In genomic region chr22:27796829-27797792, GRCh38 we compare ENCODE assay signal across 19 cellular contexts. TPM values are rescaled to one million over a fixed set of nuclear protein-coding genes. Genes with fewer than 3 reads are reported as not detected.
DNase-seq lines count a peak whose midpoint lies in the region; ATAC-seq and TF ChIP-seq lines count a peak whose summit lies in the region.
"Had no signal": no experiment of that assay in that cellular context is flagged by ENCODE, and none has a peak within 500 bp of the region (broad histone marks: within the 10 kb centered on the region; RNA-seq: fewer than 3 reads in every experiment).

No MANE protein-coding gene starts in this region.

- peak overlapping the region; percentile 92 to 96 for H3K27ac ChIP-seq in ascending aorta
- peak overlapping the region; percentile 78 to 95 for H3K27ac ChIP-seq in thoracic aorta
- H3K27ac ChIP-seq: BLaER1 treated with 17β-estradiol and CSF1 and Interleukin-3, amounts not matched to agents 10 nM and 100 nM; colonic mucosa had no signal

- H3K4me3 Mint-ChIP-seq in mesothelial cell of epicardium = peak overlapping the region; percentile 62
- H3K4me3 Mint-ChIP-seq: HFFc6; immature natural killer cell; T-helper 2 cell treated with Interferon-gamma antibody and Interleukin-4, amounts not matched to agents 5 μg/mL and 100 μg/mL, for 36 hours had no signal

- no peak for DNase-seq in ascending aorta (ENCODE audit: low spot score in 2 of 2)
- no peak for DNase-seq in epithelial cell of esophagus (ENCODE audit: low read depth)
- DNase-seq in mesothelial cell of epicardium (ENCODE audit: low spot score in 2 of 2, unreplicated experiment in 2 of 2) = no peak
- DNase-seq in thoracic aorta (ENCODE audit: low spot score) = no peak
- no peak for DNase-seq in C1 segment of cervical spinal cord (lab: John Stamatoyannopoulos, UW)
- DNase-seq in T-helper 1 cell = no peak
- DNase-seq: activated CD8-positive, alpha-beta memory T cell treated with anti-CD3 and anti-CD28 coated beads, Interleukin-2, amount 50 U/mL, for 48 hours; activated naive CD4-positive, alpha-beta T cell treated with anti-CD3 and anti-CD28 coated beads, Interleukin-2, amount 50 U/mL, for 16 hours; colonic mucosa; DND-41; HFFc6; immature natural killer cell; NCI-H2029; NCI-H774 had no signal

- H3K27me3 ChIP-seq in ascending aorta (no peaks in the 10 kb centered on the region), thoracic aorta (replicated peaks; ENCODE audit: insufficient read depth) (no peaks in the 10 kb centered on the region)

- H3K4me1 ChIP-seq in ascending aorta (peaks cover 2 to 34% of the 10 kb centered on the region in 2 donors), thoracic aorta (ENCODE audit: control insufficient read depth in 1 of 2, low read depth in 2 of 2) (peaks cover 4 to 54% of the 10 kb centered on the region in 2 donors)

- TF ChIP-seq CTCF in ascending aorta (IDR thresholded peaks at IDR 0.05) (no peak), epithelial cell of esophagus (IDR thresholded peaks at IDR 0.05; ENCODE audit: insufficient read depth, low read depth, low read length, missing control alignments) (no peak), mesothelial cell of epicardium (IDR thresholded peaks at IDR 0.05; ENCODE audit: unreplicated experiment) (no peak), thoracic aorta (IDR thresholded peaks at IDR 0.05) (no peak)

- peaks cover 51% of the 10 kb centered on the region for H3K4me1 Mint-ChIP-seq in mesothelial cell of epicardium

- H3K27ac Mint-ChIP-seq in mesothelial cell of epicardium = no peak overlapping the region
- H3K27ac Mint-ChIP-seq: HFFc6; immature natural killer cell; progenitor cell of endocrine pancreas; T-helper 2 cell treated with Interferon-gamma antibody and Interleukin-4, amounts not matched to agents 5 μg/mL and 100 μg/mL, for 36 hours had no signal

- H3K36me3 Mint-ChIP-seq in mesothelial cell of epicardium = peaks cover 26% of the 10 kb centered on the region
- H3K36me3 Mint-ChIP-seq: immature natural killer cell had no signal

- H3K4me3 ChIP-seq in ascending aorta (peak overlapping the region; percentile 77 to 79), epithelial cell of esophagus (ENCODE audit: low read length) (peak overlapping the region; percentile 42), thoracic aorta (peak overlapping the region; percentile 84)
- H3K4me3 ChIP-seq: BLaER1 treated with 17β-estradiol and CSF1 and Interleukin-3, amounts not matched to agents 10 nM and 100 nM; colonic mucosa had no signal

- H3K27me3 Mint-ChIP-seq in mesothelial cell of epicardium (ENCODE audit: low read depth) = peaks cover 54% of the 10 kb centered on the region

- ATAC-seq in thoracic aorta (ENCODE audit: insufficient number of reproducible peaks, low FRiP score, low read depth) (no peak), GM21367 (IDR thresholded peaks at IDR 0.05; ENCODE audit: unreplicated experiment) (no peak)

- intact Hi-C loops in ascending aorta (cut with DNase I) = no loop called here

- H3K36me3 ChIP-seq in ascending aorta (peaks cover 0 to 4% of the 10 kb centered on the region in 2 donors), thoracic aorta (no peaks in the 10 kb centered on the region)
- H3K36me3 ChIP-seq: BLaER1 treated with 17β-estradiol and CSF1 and Interleukin-3, amounts not matched to agents 10 nM and 100 nM; colonic mucosa had no signal

- H3K9me3 Mint-ChIP-seq in mesothelial cell of epicardium = no peaks in the 10 kb centered on the region
- H3K9me3 Mint-ChIP-seq: HFFc6; immature natural killer cell; T-helper 2 cell treated with Interferon-gamma antibody and Interleukin-4, amounts not matched to agents 5 μg/mL and 100 μg/mL, for 36 hours had no signal

- H3K9me3 ChIP-seq in ascending aorta = no peaks in the 10 kb centered on the region
- H3K9me3 ChIP-seq in thoracic aorta = no peaks in the 10 kb centered on the region
- H3K9me3 ChIP-seq: colonic mucosa, upper lobe of left lung had no signal

RNA-seq across cellular contexts. Expression of gene MN1, which starts 4.4 kb away (rescaled TPM):
- total RNA-seq in ascending aorta (23.0 TPM), mesothelial cell of epicardium (46.3 to 49.6 TPM (median 47.8 TPM) in 3 replicates), thoracic aorta (10 to 100 TPM; 30.1 to 39.8 TPM)
